ENCODE assay signal across 1 cellular context in genomic region chr2:142951190-142952007, GRCh38.
TF ChIP-seq lines count a peak whose summit lies in the region.

No MANE protein-coding gene starts in this region.

TF ChIP-seq in HepG2, 621 proteins besides CTCF, POLR2A, EP300 and RAD21 (continued from another document and continues in another):
- TF ChIP-seq GLMP (CRISPR knock-in tag; IDR thresholded peaks at IDR 0.05; ENCODE audit: borderline replicate concordance) (no peak), ATF4 (CRISPR knock-in tag; IDR thresholded peaks at IDR 0.05) (peak in 1 of 2 experiments; percentile 84; a peak in 2 of 4 replicates), RFXANK (CRISPR knock-in tag; IDR thresholded peaks at IDR 0.05) (no peak), DMAP1 (CRISPR knock-in tag; IDR thresholded peaks at IDR 0.05) (peak; percentile 47; the same call in 1 of the 2 replicates), ZNF780A (CRISPR knock-in tag; IDR thresholded peaks at IDR 0.05) (no peak), ZNF414 (CRISPR knock-in tag; IDR thresholded peaks at IDR 0.05) (no peak), ZNF703 (CRISPR knock-in tag; IDR thresholded peaks at IDR 0.05; ENCODE audit: borderline replicate concordance) (no peak), PCBP2 (optimal IDR thresholded peaks at IDR 0.05; ENCODE audit: low read depth, low read length, poor library complexity, severe bottlenecking) (no peak), FOXO4 (CRISPR knock-in tag; conservative IDR thresholded peaks at IDR 0.05) (no peak), MYNN (CRISPR knock-in tag; IDR thresholded peaks at IDR 0.05; ENCODE audit: low read depth) (no peak), SIN3B (IDR thresholded peaks at IDR 0.05; ENCODE audit: low read length) (no peak), GABPA (IDR thresholded peaks at IDR 0.05; ENCODE audit: low read depth, low read length) (no peak), GABPA (CRISPR knock-in tag; IDR thresholded peaks at IDR 0.05; ENCODE audit: low read depth) (no peak), SMARCC2 (IDR thresholded peaks at IDR 0.05) (0 out of 2 replicates have a peak, but pooled peaks have one; percentile 25), ZFP36L1 (CRISPR knock-in tag; IDR thresholded peaks at IDR 0.05) (no peak; the same call in 1 of the 2 replicates), PBX2 (CRISPR knock-in tag; IDR thresholded peaks at IDR 0.05) (no peak), KDM5A (IDR thresholded peaks at IDR 0.05; ENCODE audit: borderline replicate concordance, low read length) (0 out of 2 replicates have a peak, but pooled peaks have one; percentile 35), IRF2 (CRISPR knock-in tag; IDR thresholded peaks at IDR 0.05) (peak; percentile 74; the same call in 1 of the 2 replicates), ZNF580 (CRISPR knock-in tag; IDR thresholded peaks at IDR 0.05; ENCODE audit: borderline replicate concordance, low read depth) (no peak), PHF21A (CRISPR knock-in tag; IDR thresholded peaks at IDR 0.05) (peak; percentile 67; the same call in 1 of the 2 replicates), AGO2 (optimal IDR thresholded peaks at IDR 0.05; ENCODE audit: low read depth, low read length) (no peak), ZNF772 (CRISPR knock-in tag; IDR thresholded peaks at IDR 0.05) (peak; percentile 10; the same call in 1 of the 2 replicates), ARID3A (IDR thresholded peaks at IDR 0.05; ENCODE audit: low read depth, low read length) (peak; percentile 86), ARNT (IDR thresholded peaks at IDR 0.05) (no peak), ZNF441 (CRISPR knock-in tag; IDR thresholded peaks at IDR 0.05; ENCODE audit: borderline replicate concordance) (no peak), GABPB1 (CRISPR knock-in tag; IDR thresholded peaks at IDR 0.05) (peak; percentile 20; the same call in 1 of the 2 replicates), ZGPAT (CRISPR knock-in tag; IDR thresholded peaks at IDR 0.05) (peak; percentile 80; the same call in 1 of the 2 replicates), FOXA1 (IDR thresholded peaks at IDR 0.05) (0 out of 2 replicates have a peak, but pooled peaks have one; percentile 14), FOXA1 (CRISPR knock-in tag; IDR thresholded peaks at IDR 0.05) (peak; percentile 79), ZSCAN20 (CRISPR knock-in tag; IDR thresholded peaks at IDR 0.05; ENCODE audit: borderline replicate concordance) (no peak), ZNF362 (CRISPR knock-in tag; IDR thresholded peaks at IDR 0.05; ENCODE audit: borderline replicate concordance) (peak; percentile 29; the same call in 1 of the 2 replicates), ZNF878 (CRISPR knock-in tag; IDR thresholded peaks at IDR 0.05) (peak; percentile 52; the same call in 1 of the 2 replicates), BRCA1 (CRISPR knock-in tag; IDR thresholded peaks at IDR 0.05) (no peak), HMG20B (CRISPR knock-in tag; conservative IDR thresholded peaks at IDR 0.05) (peak; percentile 67; the same call in 1 of the 2 replicates), ZNF83 (CRISPR knock-in tag; IDR thresholded peaks at IDR 0.05; ENCODE audit: borderline replicate concordance) (no peak), TEAD3 (CRISPR knock-in tag; optimal IDR thresholded peaks at IDR 0.05; ENCODE audit: borderline replicate concordance) (peak; percentile 88), U2AF1 (optimal IDR thresholded peaks at IDR 0.05; ENCODE audit: low read depth, low read length) (no peak), ZNF383 (CRISPR knock-in tag; IDR thresholded peaks at IDR 0.05; ENCODE audit: borderline replicate concordance) (no peak), ZSCAN21 (CRISPR knock-in tag; IDR thresholded peaks at IDR 0.05; ENCODE audit: borderline replicate concordance) (no peak), ZNF556 (CRISPR knock-in tag; IDR thresholded peaks at IDR 0.05; ENCODE audit: borderline replicate concordance) (no peak; the same call in 1 of the 2 replicates), ZNF839 (CRISPR knock-in tag; IDR thresholded peaks at IDR 0.05; ENCODE audit: borderline replicate concordance) (no peak), TBL1XR1 (IDR thresholded peaks at IDR 0.05; ENCODE audit: borderline replicate concordance, low read length, partially characterized antibody) (peak; percentile 37), TFAP4 (IDR thresholded peaks at IDR 0.05; ENCODE audit: borderline replicate concordance, low read depth) (no peak), MEIS1 (CRISPR knock-in tag; IDR thresholded peaks at IDR 0.05; ENCODE audit: borderline replicate concordance) (0 out of 2 replicates have a peak, but pooled peaks have one; percentile 12), ZKSCAN1 (IDR thresholded peaks at IDR 0.05; ENCODE audit: low read length) (no peak), FOSL1 (CRISPR knock-in tag; IDR thresholded peaks at IDR 0.05; ENCODE audit: borderline replicate concordance) (peak; percentile 11; the same call in 1 of the 2 replicates), CBFB (CRISPR knock-in tag; IDR thresholded peaks at IDR 0.05) (no peak), ZNF382 (CRISPR knock-in tag; IDR thresholded peaks at IDR 0.05; ENCODE audit: borderline replicate concordance) (no peak), ZNF770 (CRISPR knock-in tag; IDR thresholded peaks at IDR 0.05) (0 out of 2 replicates have a peak, but pooled peaks have one; percentile 15), ZBTB21 (CRISPR knock-in tag; IDR thresholded peaks at IDR 0.05) (no peak), ZNF430 (CRISPR knock-in tag; IDR thresholded peaks at IDR 0.05) (no peak), ZNF235 (CRISPR knock-in tag; IDR thresholded peaks at IDR 0.05; ENCODE audit: borderline replicate concordance) (no peak), SPEN (CRISPR knock-in tag; IDR thresholded peaks at IDR 0.05; ENCODE audit: low read depth) (no peak), ELF3 (CRISPR knock-in tag; IDR thresholded peaks at IDR 0.05) (peak; percentile 36; the same call in 1 of the 2 replicates), BRD4 (CRISPR knock-in tag; IDR thresholded peaks at IDR 0.05) (no peak), ZNF629 (CRISPR knock-in tag; conservative IDR thresholded peaks at IDR 0.05) (peak; percentile 51), RFXAP (CRISPR knock-in tag; IDR thresholded peaks at IDR 0.05; ENCODE audit: borderline replicate concordance) (peak; percentile 65; the same call in 1 of the 2 replicates), ZNF792 (CRISPR knock-in tag; IDR thresholded peaks at IDR 0.05) (peak; percentile 85), AKAP8 (CRISPR knock-in tag; IDR thresholded peaks at IDR 0.05) (no peak), ZSCAN22 (CRISPR knock-in tag; IDR thresholded peaks at IDR 0.05) (no peak), RBM22 (optimal IDR thresholded peaks at IDR 0.05; ENCODE audit: low read length) (no peak), ZNF224 (CRISPR knock-in tag; IDR thresholded peaks at IDR 0.05) (no peak), ZNF777 (CRISPR knock-in tag; IDR thresholded peaks at IDR 0.05) (no peak), ZNF850 (CRISPR knock-in tag; conservative IDR thresholded peaks at IDR 0.05) (no peak)
